18 cellular contexts compared by ENCODE assay signal in the genomic region with DNA sequence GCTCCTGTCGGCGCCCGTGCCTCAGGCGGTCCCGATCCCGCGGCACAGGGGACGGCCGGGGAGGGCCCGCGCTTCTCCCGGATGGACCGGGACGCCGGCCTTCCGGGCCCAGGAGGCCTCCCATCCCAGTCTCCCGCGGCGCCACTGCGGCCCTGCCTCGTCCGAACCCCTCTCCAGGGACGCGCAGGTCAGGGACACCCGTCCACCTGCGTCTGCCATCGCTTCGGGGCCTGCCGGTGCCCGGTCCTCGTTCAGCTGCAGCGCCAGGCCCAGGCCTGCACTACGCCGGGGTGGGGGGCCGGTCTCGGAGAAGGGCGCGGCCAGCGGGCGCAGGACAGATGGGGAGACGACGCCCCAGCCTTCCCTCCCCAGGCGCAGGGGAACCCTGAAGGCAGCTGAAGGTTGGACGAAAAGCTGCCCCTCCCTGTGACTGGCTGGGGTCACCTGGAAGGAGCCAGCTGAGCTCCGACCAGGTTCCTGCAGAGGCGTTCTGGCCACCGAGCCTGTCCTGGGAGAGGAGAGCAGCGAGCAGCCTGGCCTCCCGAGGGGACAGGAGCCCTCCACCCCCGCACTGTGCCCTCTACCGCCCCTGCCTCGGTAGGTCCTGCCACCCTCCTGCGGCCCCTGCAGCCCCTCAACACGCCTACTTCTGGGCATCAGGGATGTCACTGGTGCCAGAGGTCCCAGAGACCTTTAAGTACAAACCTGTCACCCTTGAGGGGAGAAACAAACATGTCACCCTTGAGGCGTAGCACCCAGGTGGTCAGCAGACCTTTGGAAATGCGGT.
"Had no signal": no experiment of that assay in that cellular context is flagged by ENCODE, and none has a peak within 500 bp of the region (broad histone marks: within the 10 kb centered on the region; RNA-seq: fewer than 3 reads in every experiment).

No MANE protein-coding gene starts in this region.

- H3K27me3 ChIP-seq: hepatocyte, testis had no signal

- H3K79me2 ChIP-seq: hepatocyte had no signal

- H3K4me3 ChIP-seq: hepatocyte, testis had no signal

- H3K27ac Mint-ChIP-seq: activated CD4-positive, alpha-beta T cell treated with anti-CD3 and anti-CD28 coated beads, Interleukin-2, amount 10 ng/mL, durations not matched to agents 24 days and 14 days; activated CD8-positive, alpha-beta T cell treated with anti-CD3 and anti-CD28 coated beads for 36 hours; activated naive CD4-positive, alpha-beta T cell treated with anti-CD3 and anti-CD28 coated beads, Interleukin-2, amount 10 ng/mL, durations not matched to agents 7 days and 5 days; activated naive CD8-positive, alpha-beta T cell treated with anti-CD3 and anti-CD28 coated beads, Interleukin-2, amount 50 U/mL, for 24 hours; activated T-cell treated with anti-CD3 and anti-CD28 coated beads, Interleukin-2, amount 50 U/mL, for 24 hours; activated T-helper 2 cell treated with anti-CD3 and anti-CD28 coated beads, Interferon-gamma antibody, Interleukin-2, Interleukin-4, amounts not matched to agents 10 μg/mL and 5 μg/mL and 100 μg/mL, durations not matched to agents 14 hours and 24 hours and 36 hours; effector memory CD8-positive, alpha-beta T cell; nephron; type B pancreatic cell had no signal

- H3K27me3 Mint-ChIP-seq: activated CD4-positive, alpha-beta T cell treated with anti-CD3 and anti-CD28 coated beads, Interleukin-2, amount 10 ng/mL, durations not matched to agents 24 days and 14 days; activated CD8-positive, alpha-beta T cell treated with anti-CD3 and anti-CD28 coated beads for 36 hours; activated T-cell treated with anti-CD3 and anti-CD28 coated beads, Interleukin-2, amount 50 U/mL, for 24 hours; effector memory CD8-positive, alpha-beta T cell; type B pancreatic cell had no signal

- H3K4me2 ChIP-seq: hepatocyte had no signal

- DNase-seq: activated CD4-positive, alpha-beta T cell treated with anti-CD3 and anti-CD28 coated beads, Interleukin-2, amount 10 ng/mL, durations not matched to agents 24 days and 14 days; activated CD8-positive, alpha-beta T cell treated with anti-CD3 and anti-CD28 coated beads for 36 hours; activated naive CD4-positive, alpha-beta T cell treated with anti-CD3 and anti-CD28 coated beads, Interleukin-2, amount 10 ng/mL, durations not matched to agents 7 days and 5 days; activated naive CD8-positive, alpha-beta T cell treated with anti-CD3 and anti-CD28 coated beads, Interleukin-2, amount 50 U/mL, for 24 hours; activated T-cell treated with anti-CD3 and anti-CD28 coated beads, Interleukin-2, amount 50 U/mL, for 24 hours; dermis blood vessel endothelial cell; effector memory CD8-positive, alpha-beta T cell; foreskin fibroblast; occipital lobe; retina; stimulated activated CD4-positive, alpha-beta T cell treated with anti-CD3 and anti-CD28 coated beads, Interleukin-1b, Interleukin-23, amount 100 ng/mL, for 48 hours; T-helper 1 cell; T1000; testis had no signal

- ATAC-seq: activated CD8-positive, alpha-beta T cell treated with anti-CD3 and anti-CD28 coated beads for 36 hours; activated naive CD8-positive, alpha-beta T cell treated with anti-CD3 and anti-CD28 coated beads, Interleukin-2, amount 50 U/mL, for 24 hours; effector memory CD8-positive, alpha-beta T cell had no signal

- H2AFZ ChIP-seq: hepatocyte had no signal

- H3K9me3 ChIP-seq: testis had no signal

- H3K4me3 Mint-ChIP-seq: activated CD4-positive, alpha-beta T cell treated with anti-CD3 and anti-CD28 coated beads, Interleukin-2, amount 10 ng/mL, durations not matched to agents 24 days and 14 days; activated CD8-positive, alpha-beta T cell treated with anti-CD3 and anti-CD28 coated beads for 36 hours; activated naive CD4-positive, alpha-beta T cell treated with anti-CD3 and anti-CD28 coated beads, Interleukin-2, amount 10 ng/mL, durations not matched to agents 7 days and 5 days; activated naive CD8-positive, alpha-beta T cell treated with anti-CD3 and anti-CD28 coated beads, Interleukin-2, amount 50 U/mL, for 24 hours; activated T-cell treated with anti-CD3 and anti-CD28 coated beads, Interleukin-2, amount 50 U/mL, for 24 hours; effector memory CD8-positive, alpha-beta T cell; nephron; type B pancreatic cell had no signal

- H3K4me1 Mint-ChIP-seq: nephron had no signal

- H3K27ac ChIP-seq: hepatocyte, testis had no signal

- H3K4me1 ChIP-seq: testis had no signal

- H3K36me3 Mint-ChIP-seq: type B pancreatic cell had no signal

- H3K9me3 Mint-ChIP-seq: activated CD4-positive, alpha-beta T cell treated with anti-CD3 and anti-CD28 coated beads, Interleukin-2, amount 10 ng/mL, durations not matched to agents 24 days and 14 days; activated CD8-positive, alpha-beta T cell treated with anti-CD3 and anti-CD28 coated beads for 36 hours; activated naive CD8-positive, alpha-beta T cell treated with anti-CD3 and anti-CD28 coated beads, Interleukin-2, amount 50 U/mL, for 24 hours; activated T-cell treated with anti-CD3 and anti-CD28 coated beads, Interleukin-2, amount 50 U/mL, for 24 hours; activated T-helper 2 cell treated with anti-CD3 and anti-CD28 coated beads, Interferon-gamma antibody, Interleukin-2, Interleukin-4, amounts not matched to agents 10 μg/mL and 5 μg/mL and 100 μg/mL, durations not matched to agents 14 hours and 24 hours and 36 hours; effector memory CD8-positive, alpha-beta T cell; nephron; type B pancreatic cell had no signal
